ENCODE assay signal across 8 cellular contexts in genomic region chr1:108877324-108877812, GRCh38. TPM values are rescaled to one million over a fixed set of nuclear protein-coding genes. Genes with fewer than 3 reads are reported as not detected.
DNase-seq lines count a peak whose midpoint lies in the region; ATAC-seq and TF ChIP-seq lines count a peak whose summit lies in the region.

No MANE protein-coding gene starts in this region.

- DNase-seq in DND-41, result no peak
- DNase-seq in HT-29 (ENCODE audit: low spot score), result peak; percentile 50
- no peak for DNase-seq in activated T-cell treated with anti-CD3 and anti-CD28 coated beads, Interleukin-2, amount 50 U/mL, for 4 hours
- DNase-seq in heart right ventricle, result peak in 1 of 2 donors; percentile 5
- no peak for DNase-seq in psoas muscle
- no peak for DNase-seq in NCI-H1694 (lab: John Stamatoyannopoulos, UW)

- TF ChIP-seq CTCF in DND-41 (IDR thresholded peaks at IDR 0.05; ENCODE audit: borderline replicate concordance, extremely low read depth, low read length, poor library complexity, severe bottlenecking), result no peak
- no peak for TF ChIP-seq CTCF in heart right ventricle (IDR thresholded peaks at IDR 0.05)
- no peak for TF ChIP-seq CTCF in psoas muscle (IDR thresholded peaks at IDR 0.05)

- H3K4me3 Mint-ChIP-seq in activated T-cell treated with anti-CD3 and anti-CD28 coated beads, Interleukin-2, amount 50 U/mL, for 4 hours, result peak overlapping the region; percentile 91

- H3K36me3 ChIP-seq in DND-41 (ENCODE audit: insufficient read depth, low read length), result no peaks in the 10 kb centered on the region
- no peaks in the 10 kb centered on the region for H3K36me3 ChIP-seq in heart right ventricle
- H3K36me3 ChIP-seq in psoas muscle (ENCODE audit: insufficient read depth in 1 of 2, low read depth in 1 of 2), result no peaks in the 10 kb centered on the region

- H3K27ac ChIP-seq in DND-41 (ENCODE audit: low read length) (peak overlapping the region; percentile 58), heart right ventricle (peak overlapping the region in 7 of 10 donors; percentile 32 to 83 (median 43)), psoas muscle (peak overlapping the region; percentile 80)

- peaks cover 3% of the 10 kb centered on the region for H3K27me3 Mint-ChIP-seq in activated T-cell treated with anti-CD3 and anti-CD28 coated beads, Interleukin-2, amount 50 U/mL, for 4 hours (ENCODE audit: low read depth)

- peak overlapping the region; percentile 81 for H3K9ac ChIP-seq in DND-41 (ENCODE audit: low read depth, low read length)

- 1 to 2% methylated on average over 22 of the region's 22 CpGs for WGBS in heart right ventricle, 2 donors
- 0 to 1% (median 1%) methylated on average over 22 of the region's 22 CpGs for WGBS in psoas muscle, 3 donors

- ATAC-seq in DND-41 (ENCODE audit: insufficient read depth, low read depth), result no peak
- no peak for ATAC-seq in activated T-cell treated with anti-CD3 and anti-CD28 coated beads, Interleukin-2, amount 50 U/mL, for 4 hours
- ATAC-seq in heart right ventricle, result no peak
- ATAC-seq in psoas muscle, result peak in 1 of 4 donors; percentile 36
- no peak for ATAC-seq in GM18867 (IDR thresholded peaks at IDR 0.05; ENCODE audit: unreplicated experiment)
- no peak for ATAC-seq in HG02852 (IDR thresholded peaks at IDR 0.05; ENCODE audit: unreplicated experiment)

- peaks cover 11% of the 10 kb centered on the region for H3K4me1 Mint-ChIP-seq in activated T-cell treated with anti-CD3 and anti-CD28 coated beads, Interleukin-2, amount 50 U/mL, for 4 hours (ENCODE audit: low read depth)

- intact Hi-C loops in heart right ventricle (cut with DNase I) (loop anchor here in 2 of 10 donors (2.0 to 10.0 kb wide), 2 partner anchors 49 to 753 kb away; no protein-coding TSS in a partner anchor), psoas muscle (cut with DNase I) (loop anchor here (5.0 kb wide), 2 partner anchors 45 to 50 kb away; no protein-coding TSS in a partner anchor)

- peak overlapping the region; percentile 89 for H2AFZ ChIP-seq in DND-41 (ENCODE audit: low read depth, low read length)

- H3K79me2 ChIP-seq in DND-41 (ENCODE audit: insufficient read depth, low read length), result peaks cover 46% of the 10 kb centered on the region

- H4K20me1 ChIP-seq in DND-41 (ENCODE audit: insufficient read depth, low read length), result peaks cover 5% of the 10 kb centered on the region; the same call in 1 of the 2 replicates

- H3K4me2 ChIP-seq in DND-41 (ENCODE audit: insufficient read depth, low read length), result peak overlapping the region; percentile 64

- H3K4me1 ChIP-seq in DND-41 (ENCODE audit: insufficient read depth, low read length), result peaks cover 32% of the 10 kb centered on the region
- H3K4me1 ChIP-seq in heart right ventricle, result peaks cover 0 to 35% (median 11%) of the 10 kb centered on the region in 9 donors
- peaks cover 17% of the 10 kb centered on the region for H3K4me1 ChIP-seq in psoas muscle

- no peaks in the 10 kb centered on the region for H3K9me3 Mint-ChIP-seq in activated T-cell treated with anti-CD3 and anti-CD28 coated beads, Interleukin-2, amount 50 U/mL, for 4 hours

- H3K36me3 Mint-ChIP-seq in activated T-cell treated with anti-CD3 and anti-CD28 coated beads, Interleukin-2, amount 50 U/mL, for 4 hours (ENCODE audit: insufficient read depth), result no peaks in the 10 kb centered on the region

- H3K4me3 ChIP-seq in DND-41 (ENCODE audit: low read depth in 1 of 2, low read length in 2 of 2), result peak overlapping the region; percentile 41 to 89
- H3K4me3 ChIP-seq in heart right ventricle, result peak overlapping the region; percentile 57 to 95 (median 86)
- H3K4me3 ChIP-seq in psoas muscle, result peak overlapping the region; percentile 83

- H3K27me3 ChIP-seq in DND-41 (ENCODE audit: insufficient read depth, low read length, poor library complexity) (peaks cover 3% of the 10 kb centered on the region), heart right ventricle (no peaks in the 10 kb centered on the region), psoas muscle (ENCODE audit: insufficient read depth in 3 of 3, low read length in 2 of 3) (no peaks in the 10 kb centered on the region)

- H3K9me3 ChIP-seq in DND-41 (ENCODE audit: insufficient read depth, low read length, severe bottlenecking), result no peaks in the 10 kb centered on the region
- no peaks in the 10 kb centered on the region for H3K9me3 ChIP-seq in heart right ventricle
- H3K9me3 ChIP-seq in psoas muscle, result no peaks in the 10 kb centered on the region

RNA-seq across cellular contexts. Expression of gene GPSM2, which starts 0.6 kb away (rescaled TPM):
- 47.5 and 49.7 TPM in 2 replicates for total RNA-seq in HT-29 (2014; rRNA removed; shearing (Covaris generic))
- 1 to 10 TPM in 2 of 3 donors, under 1 TPM in 1; 0.91 to 1.4 (median 1.3) TPM for total RNA-seq in activated T-cell treated with anti-CD3 and anti-CD28 coated beads, Interleukin-2, amount 50 U/mL, for 4 hours
- total RNA-seq in heart right ventricle (1 to 10 TPM in 8 of 10 donors, under 1 TPM in 2; 0.66 to 6.4 (median 1.8) TPM), psoas muscle (10 to 100 TPM; 26.4 to 84.0 (median 55.9) TPM)
- polyA plus RNA-seq in heart right ventricle (1 to 10 TPM; 1.3 to 3.2 TPM), psoas muscle (10 to 100 TPM in 2 of 3 donors, 1 to 10 TPM in 1; 3.5 to 36.0 (median 17.5) TPM)

RNA-seq across cellular contexts. Expression of gene AKNAD1, which starts 20.5 kb away (rescaled TPM):
- 0.64 TPM in 1 of 2 replicates, not detected in the other for total RNA-seq in HT-29 (2014; rRNA removed; shearing (Covaris generic))
- total RNA-seq in activated T-cell treated with anti-CD3 and anti-CD28 coated beads, Interleukin-2, amount 50 U/mL, for 4 hours, result not detected
- not detected for total RNA-seq in heart right ventricle
- under 1 TPM; 0.06 to 0.15 TPM for polyA plus RNA-seq in heart right ventricle
- total RNA-seq in psoas muscle, result 1 to 10 TPM in 2 of 4 donors, under 1 TPM in 2; 0.47 to 2.1 (median 0.91) TPM
- polyA plus RNA-seq in psoas muscle, result 1 to 10 TPM in 1 of 3 donors, under 1 TPM in 2; 0.14 to 1.1 (median 0.51) TPM
